In genomic region chr15:68789041-68789920, GRCh38 we compare ENCODE assay signal across 11 cellular contexts. TPM values are rescaled to one million over a fixed set of nuclear protein-coding genes. Genes with fewer than 3 reads are reported as not detected.
DNase-seq lines count a peak whose midpoint lies in the region; ATAC-seq and TF ChIP-seq lines count a peak whose summit lies in the region.
"Had no signal": no experiment of that assay in that cellular context is flagged by ENCODE, and none has a peak within 500 bp of the region (broad histone marks: within the 10 kb centered on the region; RNA-seq: fewer than 3 reads in every experiment).

No MANE protein-coding gene starts in this region.

- H3K27me3 ChIP-seq in GM23338 (ENCODE audit: insufficient read depth): no peaks in the 10 kb centered on the region
- H3K27me3 ChIP-seq in right atrium auricular region: no peaks in the 10 kb centered on the region
- no peaks in the 10 kb centered on the region for H3K27me3 ChIP-seq in psoas muscle (ENCODE audit: insufficient read depth in 3 of 3, low read length in 2 of 3)

- H3K4me2 ChIP-seq in GM23338: peak overlapping the region; percentile 56; the same call in 1 of the 2 replicates

- peaks cover 43% of the 10 kb centered on the region for H4K20me1 ChIP-seq in GM23338 (replicated peaks; ENCODE audit: insufficient read depth)

- DNase-seq in GM23338 (ENCODE audit: low spot score): no peak
- DNase-seq in WTC11 (ENCODE audit: low spot score): no peak
- DNase-seq in right atrium auricular region (ENCODE audit: low spot score): no peak
- DNase-seq in psoas muscle: no peak
- DNase-seq in DMS53 treated with DMSO at 0.1 percent for 48 hours (lab: John Stamatoyannopoulos, UW; ENCODE audit: unreplicated experiment): no peak
- no peak for DNase-seq in stimulated activated naive CD8-positive, alpha-beta T cell treated with anti-CD3 and anti-CD28 coated beads, Interleukin-15, Interleukin-2, amounts not matched to agents 100 U/mL and 50 U/mL, for 24 hours
- DNase-seq in DMS53 (lab: John Stamatoyannopoulos, UW): no peak
- DNase-seq in NCI-H2107 (lab: John Stamatoyannopoulos, UW): no peak
- DNase-seq: activated gamma-delta T cell treated with Interleukin-2 at 50 U/mL for 16 hours, NCI-H446 treated with DMSO at 0.1 percent for 48 hours had no signal

- peak overlapping the region; percentile 62; the same call in 1 of the 2 replicates for H3K27ac Mint-ChIP-seq in GM23338
- H3K27ac Mint-ChIP-seq in WTC11: peak overlapping the region; percentile 86

- H3K4me3 Mint-ChIP-seq in GM23338: no peak overlapping the region; the same call in 2 of the 3 replicates
- H3K4me3 Mint-ChIP-seq in WTC11: no peak overlapping the region

- peak overlapping the region; percentile 72 for H3K27ac ChIP-seq in GM23338 (ENCODE audit: low read depth)
- H3K27ac ChIP-seq in right atrium auricular region: peak overlapping the region; percentile 27 to 41
- H3K27ac ChIP-seq in psoas muscle: peak overlapping the region; percentile 33

- H3K4me1 Mint-ChIP-seq in GM23338 (peaks cover 75% of the 10 kb centered on the region), WTC11 (peaks cover 70% of the 10 kb centered on the region)

- H3K4me3 ChIP-seq in GM23338 (peak overlapping the region; percentile 34; the same call in 1 of the 2 replicates), right atrium auricular region (no peak overlapping the region), psoas muscle (no peak overlapping the region)
- H3K4me3 ChIP-seq: K562 had no signal

- H2AFZ ChIP-seq in GM23338: no peak overlapping the region

- no peaks in the 10 kb centered on the region for H3F3A ChIP-seq in GM23338 (replicated peaks; ENCODE audit: low read depth)

- POLR2A ChIA-PET in WTC11 (lab: Charles Lee): interaction anchor here (1.0 kb wide), 1 partner anchor 45 kb away, joined by 7 read pairs; no protein-coding TSS in a partner anchor

- no peaks in the 10 kb centered on the region; the same call in 2 of the 3 replicates for H3K9me3 Mint-ChIP-seq in GM23338
- H3K9me3 Mint-ChIP-seq in WTC11: no peaks in the 10 kb centered on the region

- peaks cover 92% of the 10 kb centered on the region for H3K79me2 ChIP-seq in GM23338 (replicated peaks; ENCODE audit: insufficient read depth)

- peaks cover 13% of the 10 kb centered on the region for H3K27me3 Mint-ChIP-seq in GM23338 (ENCODE audit: insufficient read depth, low read depth, poor library complexity)
- H3K27me3 Mint-ChIP-seq in WTC11 (ENCODE audit: low read depth): no peaks in the 10 kb centered on the region

- H3K4me1 ChIP-seq in GM23338 (ENCODE audit: insufficient read depth) (peaks cover 65% of the 10 kb centered on the region), right atrium auricular region (peaks cover 0 to 76% of the 10 kb centered on the region in 2 donors), psoas muscle (peaks cover 53% of the 10 kb centered on the region)

- intact Hi-C loops in psoas muscle (cut with DNase I): loop anchor here in 1 of 2 donors (5.0 kb wide), 1 partner anchor 38 kb away; no protein-coding TSS in a partner anchor

- H3K9me2 ChIP-seq in GM23338 (ENCODE audit: insufficient read depth): no peaks in the 10 kb centered on the region

- H3K36me3 Mint-ChIP-seq in GM23338 (ENCODE audit: low read depth): peaks cover 71% of the 10 kb centered on the region
- H3K36me3 Mint-ChIP-seq in WTC11: peaks cover 29% of the 10 kb centered on the region

- CTCF ChIA-PET in WTC11 (lab: Charles Lee): interaction anchor here (1.7 kb wide), 1 partner anchor 87 kb away, joined by 8 read pairs; no protein-coding TSS in a partner anchor

- WGBS in psoas muscle, 3 donors: 69 to 77% (median 70%) methylated on average over 5 of the region's 5 CpGs

- H3K36me3 ChIP-seq in GM23338 (ENCODE audit: insufficient read depth) (peaks cover 5% of the 10 kb centered on the region), right atrium auricular region (peaks cover 35% of the 10 kb centered on the region), psoas muscle (ENCODE audit: insufficient read depth in 1 of 2, low read depth in 1 of 2) (peaks cover 0 to 31% of the 10 kb centered on the region in 2 donors)

- ATAC-seq in GM23338 (no peak), WTC11 (no peak), psoas muscle (peak in 2 of 4 donors; percentile 21 to 23)
- ATAC-seq in stimulated activated naive CD8-positive, alpha-beta T cell treated with anti-CD3 and anti-CD28 coated beads, Interleukin-15, Interleukin-2, amounts not matched to agents 100 U/mL and 50 U/mL, for 24 hours: no peak
- ATAC-seq: K562 had no signal

- TF ChIP-seq CTCF in GM23338 (conservative IDR thresholded peaks at IDR 0.05; ENCODE audit: low read depth in 2 of 2) (no peak), WTC11 (IDR thresholded peaks at IDR 0.05) (no peak), right atrium auricular region (IDR thresholded peaks at IDR 0.05) (no peak), psoas muscle (IDR thresholded peaks at IDR 0.05) (no peak)

- no peaks in the 10 kb centered on the region for H3K9me3 ChIP-seq in right atrium auricular region
- H3K9me3 ChIP-seq in psoas muscle: no peaks in the 10 kb centered on the region

TF ChIP-seq in GM23338, 12 proteins besides CTCF, POLR2A, EP300 and RAD21:
- TF ChIP-seq ZNF331 (CRISPR knock-in tag; IDR thresholded peaks at IDR 0.05; ENCODE audit: low read depth) (no peak), NANOG (IDR thresholded peaks at IDR 0.05; ENCODE audit: borderline replicate concordance) (no peak), CREB1 (CRISPR knock-in tag; IDR thresholded peaks at IDR 0.05; ENCODE audit: low read depth) (no peak)

TF ChIP-seq in WTC11, 78 proteins besides CTCF, POLR2A, EP300 and RAD21:
- TF ChIP-seq HMGA2 (CRISPR knock-in tag; IDR thresholded peaks at IDR 0.05): no peak
- TF ChIP-seq NFYB (CRISPR knock-in tag; conservative IDR thresholded peaks at IDR 0.05; ENCODE audit: low read depth): no peak
- TF ChIP-seq ESRRA (CRISPR knock-in tag; IDR thresholded peaks at IDR 0.05; ENCODE audit: borderline replicate concordance): no peak
- no peak for TF ChIP-seq CREB1 (CRISPR knock-in tag; IDR thresholded peaks at IDR 0.05)
- TF ChIP-seq ZNF512 (CRISPR knock-in tag; IDR thresholded peaks at IDR 0.05; ENCODE audit: borderline replicate concordance): no peak
- no peak for TF ChIP-seq ATF6 (CRISPR knock-in tag; IDR thresholded peaks at IDR 0.05)
- TF ChIP-seq ZMAT4 (CRISPR knock-in tag; IDR thresholded peaks at IDR 0.05): no peak
- no peak for TF ChIP-seq FOXP4 (CRISPR knock-in tag; IDR thresholded peaks at IDR 0.05)

RNA-seq across cellular contexts. Expression of gene ANP32A, which starts 31.4 kb away (rescaled TPM):
- total RNA-seq in GM23338 (2014; rRNA removed; shearing (Covaris generic)): 190 and 204 TPM in 2 replicates
- 291 and 304 TPM in 2 replicates for polyA plus RNA-seq in GM23338 (2016; fragmentation: Nextera tagmentation; extraction: Ambion mirVana)
- total RNA-seq in WTC11 (2021): 232 to 253 TPM (median 242 TPM) in 3 replicates
- 10 to 100 TPM; 60.9 to 69.2 TPM for total RNA-seq in right atrium auricular region
- total RNA-seq in psoas muscle: 10 to 100 TPM; 56.7 to 89.2 (median 83.3) TPM
- 10 to 100 TPM; 79.4 to 98.2 (median 89.6) TPM for polyA plus RNA-seq in psoas muscle
